Comparison of ENCODE assay signal across 11 cellular contexts in the genomic region with DNA sequence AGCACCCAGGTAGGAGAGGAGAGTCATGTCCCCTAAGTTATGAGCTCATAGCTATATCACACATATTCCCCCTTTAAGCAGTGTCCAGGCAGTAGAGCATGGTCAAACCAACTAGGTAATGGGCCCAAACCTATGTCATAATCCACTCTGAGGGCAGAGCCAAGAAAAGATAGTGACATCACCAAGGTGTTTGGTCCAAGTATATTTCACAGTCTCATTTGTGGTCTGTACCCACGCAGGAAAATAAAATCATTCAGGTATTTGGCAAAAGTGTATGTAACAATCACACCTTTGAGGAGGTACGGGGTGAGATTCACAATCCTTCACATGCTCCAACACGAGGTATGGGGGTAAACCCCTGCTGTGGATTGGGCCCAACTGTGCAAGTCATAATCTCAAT.
"Had no signal": no experiment of that assay in that cellular context is flagged by ENCODE, and none has a peak within 500 bp of the region (broad histone marks: within the 10 kb centered on the region; RNA-seq: fewer than 3 reads in every experiment).

No MANE protein-coding gene starts in this region.

- ATAC-seq: GM23338, HCT116 had no signal

- H3K4me1 ChIP-seq: HAP-1 had no signal

- H2AFZ ChIP-seq: GM23248, GM23338 had no signal

- H3K27ac ChIP-seq: GM23248 had no signal

- H3K4me3 ChIP-seq: GM23248, GM23338, HAP-1 had no signal

- H3K36me3 ChIP-seq: HAP-1 had no signal

- H3K9ac ChIP-seq: GM23248 had no signal

- DNase-seq: GM23248, GOT3, H7, H9, HCEC 1CT, HFFc6 had no signal

- FAIRE-seq: H1, H54 had no signal

- H3K4me2 ChIP-seq: GM23338 had no signal
